ENCODE assay signal across 11 cellular contexts in genomic region chr6:41286544-41287346, GRCh38. TPM values are rescaled to one million over a fixed set of nuclear protein-coding genes. Genes with fewer than 3 reads are reported as not detected.
DNase-seq lines count a peak whose midpoint lies in the region; ATAC-seq and TF ChIP-seq lines count a peak whose summit lies in the region.
"Had no signal": no experiment of that assay in that cellular context is flagged by ENCODE, and none has a peak within 500 bp of the region (broad histone marks: within the 10 kb centered on the region; RNA-seq: fewer than 3 reads in every experiment).

TREM1 (minus strand) TSS chr6:41286682; CDS start chr6:41286655, 27 bp downstream.

- peak within 1 kb of the TSS; percentile 62 for H3K27ac Mint-ChIP-seq in activated naive CD4-positive, alpha-beta T cell treated with anti-CD3 and anti-CD28 coated beads, Interleukin-2, amount 50 U/mL, for 24 hours
- no peak within 1 kb of the TSS for H3K27ac Mint-ChIP-seq in activated T-cell treated with anti-CD3 and anti-CD28 coated beads, Interleukin-2, amount 50 U/mL, for 24 hours

- TF ChIP-seq POLR2A in upper lobe of left lung (IDR thresholded peaks at IDR 0.05): peak in 1 of 4 donors; percentile 86

- H3K4me3 Mint-ChIP-seq in activated naive CD4-positive, alpha-beta T cell treated with anti-CD3 and anti-CD28 coated beads, Interleukin-2, amount 50 U/mL, for 24 hours: no peak within 1 kb of the TSS
- H3K4me3 Mint-ChIP-seq in activated T-cell treated with anti-CD3 and anti-CD28 coated beads, Interleukin-2, amount 50 U/mL, for 24 hours: no peak within 1 kb of the TSS

- H3K36me3 Mint-ChIP-seq in activated naive CD4-positive, alpha-beta T cell treated with anti-CD3 and anti-CD28 coated beads, Interleukin-2, amount 50 U/mL, for 24 hours: no peaks in the 10 kb centered on the region
- no peaks in the 10 kb centered on the region for H3K36me3 Mint-ChIP-seq in activated T-cell treated with anti-CD3 and anti-CD28 coated beads, Interleukin-2, amount 50 U/mL, for 24 hours (ENCODE audit: low read depth)

- H3F3A ChIP-seq in MM.1S (ENCODE audit: insufficient read depth, low read length): no peaks in the 10 kb centered on the region

- DNase-seq in activated naive CD4-positive, alpha-beta T cell (lab: John Stamatoyannopoulos, UW): no peak
- peak; percentile 4 for DNase-seq in adipocyte (ENCODE audit: low read depth)
- peak in 1 of 2 donors; percentile 88 for DNase-seq in upper lobe of left lung
- DNase-seq in MM.1S: no peak
- no peak for DNase-seq in GM13976 (ENCODE audit: low spot score)
- no peak for DNase-seq in activated T-cell treated with anti-CD3 and anti-CD28 coated beads, Interleukin-2, amount 50 U/mL, for 24 hours
- DNase-seq: NCI-H1048 had no signal

- no peaks in the 10 kb centered on the region for H3K79me2 ChIP-seq in MM.1S (ENCODE audit: low read length)
- H3K79me2 ChIP-seq: parathyroid adenoma had no signal

- peak; percentile 81 to 84 for ATAC-seq in upper lobe of left lung (ENCODE audit: low FRiP score in 2 of 2)

- no peak within 1 kb of the TSS for H3K9ac ChIP-seq in adipocyte (ENCODE audit: low read length)
- no peak within 1 kb of the TSS for H3K9ac ChIP-seq in MM.1S (ENCODE audit: low read length)
- H3K9ac ChIP-seq: parathyroid adenoma had no signal

- peak in 3 of 6 experiments; percentile 6 to 24 (median 11) for TF ChIP-seq CTCF in upper lobe of left lung (IDR thresholded peaks at IDR 0.05)
- TF ChIP-seq CTCF in MM.1S (IDR thresholded peaks at IDR 0.05; ENCODE audit: low read length): no peak
- no peak for TF ChIP-seq CTCF in GM13976 (IDR thresholded peaks at IDR 0.05; ENCODE audit: borderline replicate concordance, control extremely low read depth, extremely low read depth, insufficient read depth, missing control alignments)

- in situ Hi-C loops in GM13976 (cut with MboI; ENCODE audit: low sequenced_read_pairs, unreplicated experiment): no loop called here

- H4K20me1 ChIP-seq in MM.1S (ENCODE audit: insufficient read depth, low read length): no peaks in the 10 kb centered on the region

- H3K4me1 Mint-ChIP-seq in activated naive CD4-positive, alpha-beta T cell treated with anti-CD3 and anti-CD28 coated beads, Interleukin-2, amount 50 U/mL, for 24 hours: peaks cover 4% of the 10 kb centered on the region
- H3K4me1 Mint-ChIP-seq in activated T-cell treated with anti-CD3 and anti-CD28 coated beads, Interleukin-2, amount 50 U/mL, for 24 hours (ENCODE audit: low read depth): peaks cover 21% of the 10 kb centered on the region

- WGBS in upper lobe of left lung, 2 donors: 54% methylated on average over 8 of the region's 8 CpGs

- H3K9me3 ChIP-seq in adipocyte (ENCODE audit: control insufficient read depth, low read length) (no peaks in the 10 kb centered on the region), upper lobe of left lung (no peaks in the 10 kb centered on the region), MM.1S (replicated peaks; ENCODE audit: insufficient read depth, low read length) (no peaks in the 10 kb centered on the region)

- H3K9me3 Mint-ChIP-seq in activated naive CD4-positive, alpha-beta T cell treated with anti-CD3 and anti-CD28 coated beads, Interleukin-2, amount 50 U/mL, for 24 hours: no peaks in the 10 kb centered on the region
- no peaks in the 10 kb centered on the region for H3K9me3 Mint-ChIP-seq in activated T-cell treated with anti-CD3 and anti-CD28 coated beads, Interleukin-2, amount 50 U/mL, for 24 hours

- no peaks in the 10 kb centered on the region for H3K36me3 ChIP-seq in adipocyte (ENCODE audit: control insufficient read depth, insufficient read depth, low read length, severe bottlenecking)
- H3K36me3 ChIP-seq in upper lobe of left lung: no peaks in the 10 kb centered on the region
- H3K36me3 ChIP-seq in MM.1S (replicated peaks; ENCODE audit: insufficient read depth, low read length): no peaks in the 10 kb centered on the region

- peaks cover 30% of the 10 kb centered on the region for H3K4me1 ChIP-seq in adipocyte (ENCODE audit: control insufficient read depth, insufficient read depth, low read length)
- peaks cover 8 to 33% (median 28%) of the 10 kb centered on the region in 4 donors for H3K4me1 ChIP-seq in upper lobe of left lung
- peaks cover 10% of the 10 kb centered on the region for H3K4me1 ChIP-seq in MM.1S (ENCODE audit: low read length)
- H3K4me1 ChIP-seq: parathyroid adenoma had no signal

- H2AFZ ChIP-seq in MM.1S (ENCODE audit: low read length): no peak within 1 kb of the TSS
- H2AFZ ChIP-seq: parathyroid adenoma had no signal

- TF ChIP-seq EP300 in upper lobe of left lung (IDR thresholded peaks at IDR 0.05): peak; percentile 37 to 87 (median 68)

- no peak within 1 kb of the TSS for H3K4me2 ChIP-seq in MM.1S (ENCODE audit: low read depth, low read length)

- H3K27me3 ChIP-seq in adipocyte (replicated peaks; ENCODE audit: control insufficient read depth, insufficient read depth, low read length) (no peaks in the 10 kb centered on the region), layer of hippocampus (ENCODE audit: control insufficient read depth, insufficient read depth, low read length) (no peaks in the 10 kb centered on the region), upper lobe of left lung (no peaks in the 10 kb centered on the region), MM.1S (replicated peaks; ENCODE audit: insufficient read depth, low read length) (no peaks in the 10 kb centered on the region)

- no peaks in the 10 kb centered on the region for H3K27me3 Mint-ChIP-seq in activated naive CD4-positive, alpha-beta T cell treated with anti-CD3 and anti-CD28 coated beads, Interleukin-2, amount 50 U/mL, for 24 hours
- peaks cover 3% of the 10 kb centered on the region for H3K27me3 Mint-ChIP-seq in activated T-cell treated with anti-CD3 and anti-CD28 coated beads, Interleukin-2, amount 50 U/mL, for 24 hours

- H3K27ac ChIP-seq in layer of hippocampus (ENCODE audit: low read depth, low read length): peak within 1 kb of the TSS; percentile 47
- peak within 1 kb of the TSS; percentile 73 to 84 (median 78) for H3K27ac ChIP-seq in upper lobe of left lung
- no peak within 1 kb of the TSS for H3K27ac ChIP-seq in MM.1S (ENCODE audit: low read length)
- H3K27ac ChIP-seq: C4-2B, parathyroid adenoma had no signal

- H3K4me3 ChIP-seq in adipocyte (ENCODE audit: low read length) (no peak within 1 kb of the TSS), upper lobe of left lung (peak within 1 kb of the TSS in 3 of 4 donors; percentile 8 to 42 (median 18)), MM.1S (ENCODE audit: low read length) (no peak within 1 kb of the TSS)

- H3K9me2 ChIP-seq in MM.1S (replicated peaks; ENCODE audit: insufficient read depth, low read length): no peaks in the 10 kb centered on the region

RNA-seq across cellular contexts. Expression of gene TREM1, which starts in this region (rescaled TPM):
- 100 to 1,000 TPM in 4 of 6 donors, 10 to 100 TPM in 2; 52.8 to 168 (median 115) TPM for total RNA-seq in upper lobe of left lung

Comparison
In these comparisons a context has a peak if more than half of its experiments do, and no peak if none do; other contexts are left out.
1. H3K4me3 ChIP-seq: peak in upper lobe of left lung (3 of 4); none in adipocyte (single experiment) and MM.1S (single experiment).